Comparison of ENCODE assay signal across 9 cellular contexts in genomic region chr12:72271741-72272661, GRCh38. TPM values are rescaled to one million over a fixed set of nuclear protein-coding genes. Genes with fewer than 3 reads are reported as not detected.
DNase-seq lines count a peak whose midpoint lies in the region; TF ChIP-seq lines count a peak whose summit lies in the region.
"Had no signal": no experiment of that assay in that cellular context is flagged by ENCODE, and none has a peak within 500 bp of the region (broad histone marks: within the 10 kb centered on the region; RNA-seq: fewer than 3 reads in every experiment).

TSS of gene TRHDE (plus strand) at chr12:72272370. CDS start at chr12:72272644, 274 bp downstream.

- H3K4me1 Mint-ChIP-seq in Calu3 (ENCODE audit: low read depth, unreplicated experiment) (peaks cover 16% of the 10 kb centered on the region), brain (peaks cover 21% of the 10 kb centered on the region)

- BruUV-seq in Calu3 (replicated peaks; lab: Mats Ljungman, UMichigan) = no TSS peak

- no peaks in the 10 kb centered on the region for H3K9me3 ChIP-seq in iPS-18c (ENCODE audit: control insufficient read depth, insufficient read depth, low read length)

- H3K27me3 Mint-ChIP-seq in Calu3 (ENCODE audit: unreplicated experiment) = no peaks in the 10 kb centered on the region
- H3K27me3 Mint-ChIP-seq in brain = peaks cover 52% of the 10 kb centered on the region

- peak within 1 kb of the TSS; percentile 73 for H3K27ac Mint-ChIP-seq in Calu3 (ENCODE audit: unreplicated experiment)
- peak within 1 kb of the TSS in 3 of 5 experiments; percentile 53 to 89 (median 67) for H3K27ac Mint-ChIP-seq in brain

- H3K9me3 Mint-ChIP-seq in Calu3 (ENCODE audit: low read depth, unreplicated experiment) (no peaks in the 10 kb centered on the region), brain (peaks cover 0 to 3% (median 0%) of the 10 kb centered on the region in 5 experiments)

- peak within 1 kb of the TSS; percentile 20 for H3K4me3 ChIP-seq in Jurkat, Clone E6-1 (ENCODE audit: low read length)
- peak within 1 kb of the TSS; percentile 79 for H3K4me3 ChIP-seq in iPS-18c (ENCODE audit: insufficient read depth, low read depth, low read length)
- peak within 1 kb of the TSS; percentile 71 for H3K4me3 ChIP-seq in skeletal muscle cell (ENCODE audit: low read depth, low read length)

- CTCF ChIA-PET in Calu3 (lab: Charles Lee) = interaction anchor here (0.7 to 1.6 kb wide), 3 partner anchors 10 to 252 kb away, joined by 3 to 5 read pairs (median 5); no protein-coding TSS in a partner anchor

- peak within 1 kb of the TSS; percentile 92 for H3K4me3 Mint-ChIP-seq in Calu3 (ENCODE audit: low read depth, unreplicated experiment)
- peak within 1 kb of the TSS; percentile 88 to 97 (median 92) for H3K4me3 Mint-ChIP-seq in brain

- intact Hi-C loops in Calu3 (cut with micrococcal nuclease; ENCODE audit: unreplicated experiment) = no loop called here

- TF ChIP-seq CTCF in Calu3 (IDR thresholded peaks at IDR 0.05; ENCODE audit: unreplicated experiment) = no peak
- no peak for TF ChIP-seq CTCF in brain (conservative IDR thresholded peaks at IDR 0.05)

- H3K36me3 Mint-ChIP-seq in Calu3 (ENCODE audit: insufficient read depth, unreplicated experiment) (peaks cover 84% of the 10 kb centered on the region), brain (no peaks in the 10 kb centered on the region)

- DNase-seq in Calu3 = peak; percentile 73
- no peak for DNase-seq in Jurkat, Clone E6-1 (ENCODE audit: low read depth, low spot score)
- no peak for DNase-seq in skeletal muscle cell (ENCODE audit: low read depth)
- DNase-seq in OCI-M2 (lab: John Stamatoyannopoulos, UW; ENCODE audit: unreplicated experiment) = no peak
- DNase-seq in stimulated activated CD4-positive, alpha-beta T cell treated with anti-CD3 and anti-CD28 coated beads, Interleukin-4, amount 100 ng/mL, for 24 hours = no peak
- DNase-seq in activated CD8-positive, alpha-beta memory T cell treated with anti-CD3 and anti-CD28 coated beads, Interleukin-2, amount 50 U/mL, for 4 hours = no peak

RNA-seq across cellular contexts. Expression of gene TRHDE, which starts in this region (rescaled TPM):
- 31.6 and 43.7 TPM in 2 replicates for total RNA-seq in Calu3 (2022)
- not detected for polyA plus RNA-seq in Jurkat, Clone E6-1 (2012; ENCODE audit: insufficient read depth, insufficient read length)
- 0.29 TPM for polyA plus RNA-seq in brain (ENCODE audit: insufficient read depth, low read depth, low replicate concordance)
- total RNA-seq: LHCN-M2 had no signal

Comparison
In these comparisons a context has a peak if more than half of its experiments do, and no peak if none do; other contexts are left out.
1. H3K4me3 ChIP-seq: peak in every context shown above with its lines; median percentile 79 in iPS-18c; 71 in skeletal muscle cell; 20 in Jurkat, Clone E6-1.